Comparison of ENCODE assay signal across 8 cellular contexts in genomic region chr1:52404116-52404974, GRCh38. TPM values are rescaled to one million over a fixed set of nuclear protein-coding genes. Genes with fewer than 3 reads are reported as not detected.
DNase-seq lines count a peak whose midpoint lies in the region; ATAC-seq and TF ChIP-seq lines count a peak whose summit lies in the region.

ORC1 (minus strand) TSS chr1:52404423; CDS start chr1:52402223, 2,200 bp downstream.
A gene with protein sequence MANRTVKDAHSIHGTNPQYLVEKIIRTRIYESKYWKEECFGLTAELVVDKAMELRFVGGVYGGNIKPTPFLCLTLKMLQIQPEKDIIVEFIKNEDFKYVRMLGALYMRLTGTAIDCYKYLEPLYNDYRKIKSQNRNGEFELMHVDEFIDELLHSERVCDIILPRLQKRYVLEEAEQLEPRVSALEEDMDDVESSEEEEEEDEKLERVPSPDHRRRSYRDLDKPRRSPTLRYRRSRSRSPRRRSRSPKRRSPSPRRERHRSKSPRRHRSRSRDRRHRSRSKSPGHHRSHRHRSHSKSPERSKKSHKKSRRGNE (plus strand): TSS chr1:52404602. CDS start chr1:52404750, 148 bp downstream.

- peak within 1 kb of the TSS; percentile 99 for H3K27ac Mint-ChIP-seq in activated naive CD4-positive, alpha-beta T cell treated with anti-CD3 and anti-CD28 coated beads, Interleukin-2, amount 10 ng/mL, durations not matched to agents 7 days and 5 days

- peak; percentile 90 for ATAC-seq in HG02571 (IDR thresholded peaks at IDR 0.05; ENCODE audit: unreplicated experiment)

- H3K4me3 ChIP-seq in NB4 (ENCODE audit: low read depth, low read length) (peak within 1 kb of the TSS; percentile 90), SK-N-MC (peak within 1 kb of the TSS; percentile 90)

- CTCF ChIA-PET in GM10248 (lab: Yijun Ruan, JAX), result interaction anchor here (0.8 to 3.9 kb wide), 11 partner anchors 9 to 319 kb away, joined by 3 to 20 read pairs (median 3); no protein-coding TSS in a partner anchor
- CTCF ChIA-PET in activated naive CD4-positive, alpha-beta T cell treated with anti-CD3 and anti-CD28 coated beads, Interleukin-2, amount 10 ng/mL, durations not matched to agents 7 days and 5 days (lab: Charles Lee), result interaction anchor here (0.6 to 2.2 kb wide), 13 partner anchors 9 to 284 kb away, joined by 3 to 15 read pairs (median 4); partner anchors contain the start of gene GPX7

- peaks cover 52% of the 10 kb centered on the region for H3K36me3 ChIP-seq in SK-N-MC (ENCODE audit: insufficient read depth, low read length)

- TF ChIP-seq CTCF in GM10248 (IDR thresholded peaks at IDR 0.05; ENCODE audit: control extremely low read depth, extremely low read depth, low read depth, missing control alignments), result peak; percentile 46
- peak; percentile 24 for TF ChIP-seq CTCF in NB4 (IDR thresholded peaks at IDR 0.05; ENCODE audit: low read depth, low read length)

- H3K27ac ChIP-seq in SK-N-MC, result peak within 1 kb of the TSS; percentile 77
- peak within 1 kb of the TSS; percentile 53 for H3K27ac ChIP-seq in temporal lobe (ENCODE audit: low read depth, low read length)

- POLR2A ChIA-PET in GM10248 (lab: Yijun Ruan, JAX), result interaction anchor here (0.6 to 1.2 kb wide), 4 partner anchors 9 to 149 kb away, joined by 3 to 7 read pairs (median 3); partner anchors contain the start of gene TUT4

- peak within 1 kb of the TSS; percentile 95 for H3K9ac ChIP-seq in SK-N-MC (ENCODE audit: insufficient read length)

- H3K4me3 Mint-ChIP-seq in activated naive CD4-positive, alpha-beta T cell treated with anti-CD3 and anti-CD28 coated beads, Interleukin-2, amount 10 ng/mL, durations not matched to agents 7 days and 5 days, result peak within 1 kb of the TSS; percentile 99

- no peaks in the 10 kb centered on the region for H3K9me3 ChIP-seq in SK-N-MC (ENCODE audit: low read depth, low read length)

- H3K27me3 Mint-ChIP-seq in activated naive CD4-positive, alpha-beta T cell treated with anti-CD3 and anti-CD28 coated beads, Interleukin-2, amount 10 ng/mL, durations not matched to agents 7 days and 5 days, result no peaks in the 10 kb centered on the region

- H3K9me3 Mint-ChIP-seq in activated naive CD4-positive, alpha-beta T cell treated with anti-CD3 and anti-CD28 coated beads, Interleukin-2, amount 10 ng/mL, durations not matched to agents 7 days and 5 days, result no peaks in the 10 kb centered on the region

- H3K4me1 Mint-ChIP-seq in activated naive CD4-positive, alpha-beta T cell treated with anti-CD3 and anti-CD28 coated beads, Interleukin-2, amount 10 ng/mL, durations not matched to agents 7 days and 5 days, result peaks cover 65% of the 10 kb centered on the region

- peak; percentile 75 for TF ChIP-seq POLR2A in NB4 (IDR thresholded peaks at IDR 0.05; ENCODE audit: extremely low read depth, insufficient read length)

- DNase-seq in GM10248 (ENCODE audit: extremely low spot score) (peak; percentile 98), NB4 (ENCODE audit: low read depth) (peak; percentile 96), SK-N-MC (ENCODE audit: low read depth, low spot score) (peak; percentile 85), germinal center (ENCODE audit: low spot score) (peak; percentile 99), nucleus accumbens (lab: John Stamatoyannopoulos, UW) (peak; percentile 21 to 99 (median 92))
- peak; percentile 99 for DNase-seq in activated naive CD4-positive, alpha-beta T cell treated with anti-CD3 and anti-CD28 coated beads, Interleukin-2, amount 10 ng/mL, durations not matched to agents 7 days and 5 days

- peaks cover 59% of the 10 kb centered on the region for H3K36me3 Mint-ChIP-seq in activated naive CD4-positive, alpha-beta T cell treated with anti-CD3 and anti-CD28 coated beads, Interleukin-2, amount 10 ng/mL, durations not matched to agents 7 days and 5 days

RNA-seq across cellular contexts. Expression of gene ORC1, which starts in this region (rescaled TPM):
- 0.98 TPM for total RNA-seq in temporal lobe

RNA-seq across cellular contexts. Expression of the second gene that starts in this region (rescaled TPM):
- total RNA-seq in temporal lobe, result 17.2 TPM

Comparison
In these comparisons a context has a peak if more than half of its experiments do, and no peak if none do; other contexts are left out.
1. Peak in every context shown above with its lines: DNase-seq, ATAC-seq, H3K4me3 ChIP-seq and H3K27ac ChIP-seq.